In the genomic region with DNA sequence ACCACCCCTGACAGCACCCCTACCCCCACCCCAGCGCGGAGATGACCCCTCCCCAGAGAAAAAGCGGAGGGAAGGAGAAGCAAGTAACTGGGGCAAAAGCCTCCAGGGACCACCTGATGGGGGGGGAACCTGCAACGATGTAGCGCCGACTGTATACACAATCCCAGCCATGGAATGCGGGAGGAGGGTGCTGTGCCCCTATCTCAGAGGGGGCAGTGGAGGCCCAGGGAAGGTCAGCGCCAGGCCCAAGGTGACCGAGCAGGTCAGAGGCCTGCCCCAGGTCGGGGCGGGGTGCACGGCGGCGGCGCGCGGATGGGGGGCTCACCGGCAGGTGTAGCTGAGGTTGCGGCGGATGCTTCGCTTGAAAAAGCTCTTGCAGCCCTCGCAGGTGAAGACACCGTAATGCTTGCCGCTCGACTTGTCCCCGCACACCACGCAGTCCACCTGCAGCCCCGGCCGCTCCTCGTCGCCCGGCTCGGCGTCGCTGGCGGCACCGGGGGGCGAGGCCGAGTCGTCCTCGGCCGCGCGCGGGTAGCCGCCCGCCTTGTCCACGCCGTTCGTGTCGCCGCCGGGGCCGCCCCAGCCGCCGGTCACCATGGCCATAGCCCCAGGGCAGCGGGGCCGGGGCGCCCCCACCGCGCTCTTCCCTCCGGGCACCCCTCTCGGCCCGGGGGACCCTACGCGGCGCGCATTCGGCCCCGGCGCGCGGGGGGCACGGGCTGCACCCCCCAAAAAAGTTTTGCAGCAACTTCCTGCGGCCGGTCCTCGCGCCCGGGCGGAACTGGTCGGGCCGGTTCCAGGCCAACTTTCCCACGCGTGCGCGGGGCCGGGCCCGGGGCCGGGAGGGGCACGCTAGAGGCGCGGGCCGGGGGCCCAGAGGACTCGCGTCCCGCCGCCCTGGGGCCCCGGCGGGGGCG, we compare ENCODE assay signal across 1 cellular context.
TF ChIP-seq lines count a peak whose summit lies in the region.

No MANE protein-coding gene starts in this region.

TF ChIP-seq in endothelial cell of umbilical vein, 7 proteins besides CTCF, POLR2A, EP300 and RAD21:
- TF ChIP-seq GATA2 (IDR thresholded peaks at IDR 0.05; ENCODE audit: insufficient read depth, insufficient read length, low read depth, low read length): no peak
- TF ChIP-seq FOS (IDR thresholded peaks at IDR 0.05; ENCODE audit: borderline replicate concordance, insufficient read depth, low read length): no peak
- TF ChIP-seq, protein P1, sequence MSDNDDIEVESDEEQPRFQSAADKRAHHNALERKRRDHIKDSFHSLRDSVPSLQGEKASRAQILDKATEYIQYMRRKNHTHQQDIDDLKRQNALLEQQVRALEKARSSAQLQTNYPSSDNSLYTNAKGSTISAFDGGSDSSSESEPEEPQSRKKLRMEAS (IDR thresholded peaks at IDR 0.05; ENCODE audit: insufficient read depth, insufficient read length): no peak
- TF ChIP-seq EZH2 (IDR thresholded peaks at IDR 0.05; ENCODE audit: borderline replicate concordance, low read depth, low read length, severe bottlenecking): no peak
